Comparison of ENCODE assay signal across 20 cellular contexts in genomic region chr5:28066856-28067255, GRCh38.
"Had no signal": no experiment of that assay in that cellular context is flagged by ENCODE, and none has a peak within 500 bp of the region (broad histone marks: within the 10 kb centered on the region; RNA-seq: fewer than 3 reads in every experiment).

No MANE protein-coding gene starts in this region.

- ATAC-seq: activated CD4-positive, alpha-beta T cell treated with anti-CD3 and anti-CD28 coated beads for 36 hours; esophagus mucosa; gastrocnemius medialis; heart left ventricle; mucosa of descending colon; stimulated activated naive CD8-positive, alpha-beta T cell treated with anti-CD3 and anti-CD28 coated beads, Interleukin-15, Interleukin-2, amounts not matched to agents 100 U/mL and 50 U/mL, for 24 hours had no signal

- H3K27ac ChIP-seq: breast epithelium, coronary artery, gastrocnemius medialis, heart left ventricle, prostate gland, right atrium auricular region, tibial nerve, uterus had no signal

- H3K27ac Mint-ChIP-seq: activated CD4-positive, alpha-beta T cell treated with anti-CD3 and anti-CD28 coated beads for 36 hours; activated naive CD4-positive, alpha-beta T cell treated with anti-CD3 and anti-CD28 coated beads, Interleukin-2, amount 50 U/mL, for 24 hours; memory B cell had no signal

- H3K4me1 Mint-ChIP-seq: activated CD4-positive, alpha-beta T cell treated with anti-CD3 and anti-CD28 coated beads for 36 hours; activated naive CD4-positive, alpha-beta T cell treated with anti-CD3 and anti-CD28 coated beads, Interleukin-2, amount 50 U/mL, for 24 hours; memory B cell; naive B cell; neural crest cell had no signal

- H3K9me3 Mint-ChIP-seq: activated naive CD4-positive, alpha-beta T cell treated with anti-CD3 and anti-CD28 coated beads, Interleukin-2, amount 50 U/mL, for 24 hours had no signal

- H3K4me3 Mint-ChIP-seq: activated CD4-positive, alpha-beta T cell treated with anti-CD3 and anti-CD28 coated beads for 36 hours; activated naive CD4-positive, alpha-beta T cell treated with anti-CD3 and anti-CD28 coated beads, Interleukin-2, amount 50 U/mL, for 24 hours; memory B cell; neural crest cell had no signal

- H3K27me3 Mint-ChIP-seq: activated CD4-positive, alpha-beta T cell treated with anti-CD3 and anti-CD28 coated beads for 36 hours; activated naive CD4-positive, alpha-beta T cell treated with anti-CD3 and anti-CD28 coated beads, Interleukin-2, amount 50 U/mL, for 24 hours; memory B cell; naive B cell had no signal

- H3K27me3 ChIP-seq: breast epithelium, gastrocnemius medialis, heart left ventricle, right atrium auricular region, tibial nerve, uterus had no signal

- H3K9me3 ChIP-seq: breast epithelium, heart left ventricle, prostate gland, right atrium auricular region, tibial nerve, uterus had no signal

- H3K36me3 Mint-ChIP-seq: activated naive CD4-positive, alpha-beta T cell treated with anti-CD3 and anti-CD28 coated beads, Interleukin-2, amount 50 U/mL, for 24 hours; memory B cell; naive B cell had no signal

- H3K4me3 ChIP-seq: breast epithelium, coronary artery, gastrocnemius medialis, heart left ventricle, mucosa of descending colon, prostate gland, right atrium auricular region, tibial nerve, uterus had no signal

- H3K36me3 ChIP-seq: breast epithelium, gastrocnemius medialis, heart left ventricle, prostate gland, right atrium auricular region, tibial nerve, uterus had no signal

- H3K4me1 ChIP-seq: breast epithelium, gastrocnemius medialis, heart left ventricle, prostate gland, right atrium auricular region, tibial nerve, uterus had no signal

- DNase-seq: activated CD4-positive, alpha-beta T cell treated with anti-CD3 and anti-CD28 coated beads for 36 hours; activated CD4-positive, alpha-beta T cell treated with anti-CD3 and anti-CD28 coated beads, Interleukin-2, amount 50 U/mL, for 48 hours; activated gamma-delta T cell; gastrocnemius medialis; heart left ventricle; mucosa of descending colon; naive B cell; stimulated activated CD4-positive, alpha-beta T cell treated with anti-CD3 and anti-CD28 coated beads, Interleukin-2, amount 100 ng/mL, for 24 hours; stimulated activated naive CD8-positive, alpha-beta T cell treated with anti-CD3 and anti-CD28 coated beads, Interleukin-15, Interleukin-2, amounts not matched to agents 100 U/mL and 50 U/mL, for 24 hours; substantia nigra; uterus had no signal
